12 cellular contexts compared by ENCODE assay signal in the genomic region with DNA sequence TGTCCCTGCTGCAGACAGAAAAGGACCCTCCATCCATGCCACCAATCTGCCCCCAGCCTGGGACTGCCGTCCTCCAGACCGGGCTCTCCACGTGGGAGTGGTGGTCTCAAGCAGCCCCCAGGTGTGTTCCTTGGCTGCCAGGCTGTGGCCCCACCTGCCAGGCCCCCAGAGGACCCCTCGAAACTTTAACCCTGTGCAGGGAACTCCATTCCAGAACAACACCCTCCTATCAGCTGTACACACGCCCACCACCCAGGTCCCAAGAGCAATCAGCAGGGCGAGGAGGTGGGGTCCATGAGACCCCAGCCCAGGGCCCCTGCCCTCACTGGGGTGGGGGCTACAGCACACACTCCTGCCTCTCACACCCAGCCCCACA. TPM values are rescaled to one million over a fixed set of nuclear protein-coding genes. Genes with fewer than 3 reads are reported as not detected.
DNase-seq lines count a peak whose midpoint lies in the region; ATAC-seq and TF ChIP-seq lines count a peak whose summit lies in the region.
"Had no signal": no experiment of that assay in that cellular context is flagged by ENCODE, and none has a peak within 500 bp of the region (broad histone marks: within the 10 kb centered on the region; RNA-seq: fewer than 3 reads in every experiment).

No MANE protein-coding gene starts in this region.

- no peak overlapping the region for H3K27ac ChIP-seq in brain microvascular endothelial cell
- no peak overlapping the region for H3K27ac ChIP-seq in neuronal stem cell (replicated peaks; ENCODE audit: low read length)
- no peak overlapping the region for H3K27ac ChIP-seq in left lung

- ATAC-seq in left lung = no peak

- no peak overlapping the region for H4K8ac ChIP-seq in neuronal stem cell (ENCODE audit: low read depth, low read length)

- peak overlapping the region; percentile 54 for H3K4me3 Mint-ChIP-seq in T-helper 1 cell treated with Interleukin-12 subunit alpha and Interleukin-12 subunit beta and Interleukin-4 antibody, amounts not matched to agents 30 μg/mL and 1 μg/mL, for 36 hours

- H3K9me3 Mint-ChIP-seq in T-helper 1 cell treated with Interleukin-12 subunit alpha and Interleukin-12 subunit beta and Interleukin-4 antibody, amounts not matched to agents 30 μg/mL and 1 μg/mL, for 36 hours = no peaks in the 10 kb centered on the region

- H3K4me2 ChIP-seq in Loucy (ENCODE audit: low read depth, low read length, poor library complexity, severe bottlenecking) = peak overlapping the region; percentile 73
- H3K4me2 ChIP-seq in neuronal stem cell (ENCODE audit: insufficient read depth, low read length, poor library complexity, severe bottlenecking) = peak overlapping the region; percentile 2

- H3K23ac ChIP-seq in neuronal stem cell (ENCODE audit: low read depth, low read length, poor library complexity) = no peak overlapping the region

- in situ Hi-C loops in brain microvascular endothelial cell (cut with HindIII; ENCODE audit: low pct_ligation_motif_present, low sequenced_read_pairs) = no loop called here

- peaks cover 13% of the 10 kb centered on the region for H3K79me1 ChIP-seq in neuronal stem cell (ENCODE audit: low read depth, low read length)

- H3K9me3 ChIP-seq in Loucy (ENCODE audit: insufficient read depth, low read depth, low read length) (no peaks in the 10 kb centered on the region), neuronal stem cell (replicated peaks in 1 of 2; ENCODE audit: control insufficient read depth in 2 of 2, insufficient read depth in 1 of 2, low read depth in 1 of 2, low read length in 2 of 2) (no peaks in the 10 kb centered on the region), left lung (no peaks in the 10 kb centered on the region)

- no peak overlapping the region for H2BK12ac ChIP-seq in neuronal stem cell (ENCODE audit: low read length)

- H3K4me3 ChIP-seq in Loucy (ENCODE audit: low read length, poor library complexity, severe bottlenecking) (no peak overlapping the region), brain microvascular endothelial cell (ENCODE audit: low read depth, low read length) (peak overlapping the region; percentile 35), neuronal stem cell (ENCODE audit: low read length in 2 of 2) (peak overlapping the region in 1 of 2 donors; percentile 9), left lung (peak overlapping the region in 1 of 2 donors; percentile 62)

- H3K36me3 Mint-ChIP-seq in T-helper 1 cell treated with Interleukin-12 subunit alpha and Interleukin-12 subunit beta and Interleukin-4 antibody, amounts not matched to agents 30 μg/mL and 1 μg/mL, for 36 hours (ENCODE audit: low read depth) = peaks cover 4% of the 10 kb centered on the region

- H3K36me3 ChIP-seq in Loucy (ENCODE audit: insufficient read depth, low read length) (no peaks in the 10 kb centered on the region), brain microvascular endothelial cell (replicated peaks) (peaks cover 10% of the 10 kb centered on the region), neuronal stem cell (replicated peaks in 1 of 2; ENCODE audit: control insufficient read depth in 2 of 2, insufficient read depth in 2 of 2, low read length in 2 of 2) (peaks cover 6 to 29% of the 10 kb centered on the region in 2 donors), left lung (peaks cover 0 to 7% of the 10 kb centered on the region in 2 donors)

- H3K27me3 Mint-ChIP-seq in T-helper 1 cell treated with Interleukin-12 subunit alpha and Interleukin-12 subunit beta and Interleukin-4 antibody, amounts not matched to agents 30 μg/mL and 1 μg/mL, for 36 hours (ENCODE audit: low read depth) = no peaks in the 10 kb centered on the region

- H3K9ac ChIP-seq in Loucy (ENCODE audit: low read depth, low read length, poor library complexity, severe bottlenecking) (peak overlapping the region; percentile 36), neuronal stem cell (ENCODE audit: low read depth, low read length, poor library complexity) (no peak overlapping the region)

- TF ChIP-seq CTCF in Loucy (conservative IDR thresholded peaks at IDR 0.05; ENCODE audit: low read length) (no peak), brain microvascular endothelial cell (IDR thresholded peaks at IDR 0.05; ENCODE audit: low read depth, low read length, missing control alignments) (no peak), left lung (IDR thresholded peaks at IDR 0.05) (no peak)

- H3K4ac ChIP-seq in neuronal stem cell (ENCODE audit: low read length) = no peak overlapping the region

- peak overlapping the region; percentile 81 for H2BK15ac ChIP-seq in neuronal stem cell (ENCODE audit: low read length)

- no peak for DNase-seq in T-helper 1 cell
- DNase-seq in brain microvascular endothelial cell = no peak
- DNase-seq in neuronal stem cell (ENCODE audit: low spot score) = no peak
- no peak for DNase-seq in NCI-H1694 treated with DMSO at 0.1 percent for 48 hours (lab: John Stamatoyannopoulos, UW)
- DNase-seq in DMS79 (lab: John Stamatoyannopoulos, UW) = no peak
- DNase-seq in left lung = no peak
- DNase-seq: activated CD4-positive, CD25-positive, alpha-beta regulatory T cell treated with anti-CD3 and anti-CD28 coated beads, Interleukin-2, amount 50 U/mL, for 72 hours; foreskin melanocyte; small intestine had no signal

- H3K4me1 ChIP-seq in Loucy (ENCODE audit: insufficient read depth, low read length, poor library complexity, severe bottlenecking) = peaks cover 10% of the 10 kb centered on the region
- peaks cover 5 to 6% of the 10 kb centered on the region in 2 donors for H3K4me1 ChIP-seq in neuronal stem cell (ENCODE audit: control insufficient read depth in 2 of 2, insufficient read depth in 1 of 2, low read depth in 1 of 2, low read length in 2 of 2)
- H3K4me1 ChIP-seq in left lung = peaks cover 0 to 27% of the 10 kb centered on the region in 2 donors

- no peaks in the 10 kb centered on the region for H3K9me2 ChIP-seq in Loucy (replicated peaks; ENCODE audit: low read depth, low read length)

- no peaks in the 10 kb centered on the region for H4K20me1 ChIP-seq in Loucy (ENCODE audit: insufficient read depth, low read length, poor library complexity, severe bottlenecking)

- H3K4me1 Mint-ChIP-seq in T-helper 1 cell treated with Interleukin-12 subunit alpha and Interleukin-12 subunit beta and Interleukin-4 antibody, amounts not matched to agents 30 μg/mL and 1 μg/mL, for 36 hours (ENCODE audit: low read depth) = peaks cover 13% of the 10 kb centered on the region

- H3K27me3 ChIP-seq in Loucy (ENCODE audit: insufficient read depth, low read length, poor library complexity, severe bottlenecking) (no peaks in the 10 kb centered on the region), brain microvascular endothelial cell (replicated peaks) (no peaks in the 10 kb centered on the region), neuronal stem cell (ENCODE audit: control insufficient read depth in 3 of 3, insufficient read depth in 3 of 3, low read depth in 1 of 3, low read length in 3 of 3) (peaks cover 0 to 4% (median 2%) of the 10 kb centered on the region in 3 experiments), left lung (peaks cover 0 to 52% of the 10 kb centered on the region in 2 donors)

- no peak overlapping the region for H2AFZ ChIP-seq in Loucy (ENCODE audit: low read length)
- H2AFZ ChIP-seq in neuronal stem cell (ENCODE audit: low read length) = no peak overlapping the region

- H3K18ac ChIP-seq in neuronal stem cell (ENCODE audit: low read length) = no peak overlapping the region

- no peak overlapping the region for H2BK120ac ChIP-seq in neuronal stem cell (ENCODE audit: low read depth, low read length)

- peak overlapping the region; percentile 72 for H3K27ac Mint-ChIP-seq in T-helper 1 cell treated with Interleukin-12 subunit alpha and Interleukin-12 subunit beta and Interleukin-4 antibody, amounts not matched to agents 30 μg/mL and 1 μg/mL, for 36 hours

- intact Hi-C loops in left lung (cut with DNase I) = no loop called here

- peak overlapping the region; percentile 42 for H2AK5ac ChIP-seq in neuronal stem cell (ENCODE audit: low read depth, low read length)

- H3K14ac ChIP-seq in neuronal stem cell (ENCODE audit: low read length) = no peak overlapping the region

- no peak overlapping the region for H4K91ac ChIP-seq in neuronal stem cell (ENCODE audit: low read depth, low read length, poor library complexity)

- peak overlapping the region; percentile 32 for H2BK5ac ChIP-seq in neuronal stem cell (ENCODE audit: low read length)

- WGBS in neuronal stem cell (ENCODE audit: extremely low coverage in 2 of 2, insufficient read length in 2 of 2, insufficient replicate concordance in 1 of 2), 2 donors = no CpG with 5 or more reads among the region's 6 CpGs

- H3F3A ChIP-seq in Loucy (ENCODE audit: low read depth) = no peaks in the 10 kb centered on the region

- H3K79me2 ChIP-seq in Loucy (ENCODE audit: insufficient read depth, low read length) = peaks cover 6% of the 10 kb centered on the region; the same call in 1 of the 2 replicates

RNA-seq across cellular contexts. Expression of a gene that starts 1.4 kb away (rescaled TPM):
- polyA plus RNA-seq in neuronal stem cell (2013, experiment 1 of 2) = 53.9 TPM
- polyA plus RNA-seq in neuronal stem cell (2013, experiment 2 of 2) = 52.1 TPM
- 10 to 100 TPM; 74.0 to 83.0 TPM for total RNA-seq in left lung

RNA-seq across cellular contexts. Expression of a gene that starts 8.2 kb away (rescaled TPM):
- polyA plus RNA-seq in neuronal stem cell (2013, experiment 1 of 2) = 16.1 TPM
- 17.2 TPM for polyA plus RNA-seq in neuronal stem cell (2013, experiment 2 of 2)
- total RNA-seq in left lung = 10 to 100 TPM; 25.3 to 39.8 TPM

RNA-seq across cellular contexts. Expression of a gene that starts 11.3 kb away (rescaled TPM):
- 0.03 TPM for polyA plus RNA-seq in neuronal stem cell (2013, experiment 1 of 2)
- polyA plus RNA-seq in neuronal stem cell (2013, experiment 2 of 2) = 0.03 TPM
- not detected for total RNA-seq in left lung
- total RNA-seq: lung microvascular endothelial cell had no signal

RNA-seq across cellular contexts. Expression of a gene that starts 17.7 kb away (rescaled TPM):
- 5.2 TPM for polyA plus RNA-seq in neuronal stem cell (2013, experiment 1 of 2)
- polyA plus RNA-seq in neuronal stem cell (2013, experiment 2 of 2) = 5.1 TPM
- total RNA-seq in left lung = 10 to 100 TPM; 23.9 to 37.9 TPM

RNA-seq across cellular contexts. Expression of a gene that starts 24.5 kb away (rescaled TPM):
- 16.8 TPM for polyA plus RNA-seq in neuronal stem cell (2013, experiment 1 of 2)
- polyA plus RNA-seq in neuronal stem cell (2013, experiment 2 of 2) = 15.9 TPM
- total RNA-seq in left lung = 10 to 100 TPM; 38.0 to 57.7 TPM
